In the genomic region with DNA sequence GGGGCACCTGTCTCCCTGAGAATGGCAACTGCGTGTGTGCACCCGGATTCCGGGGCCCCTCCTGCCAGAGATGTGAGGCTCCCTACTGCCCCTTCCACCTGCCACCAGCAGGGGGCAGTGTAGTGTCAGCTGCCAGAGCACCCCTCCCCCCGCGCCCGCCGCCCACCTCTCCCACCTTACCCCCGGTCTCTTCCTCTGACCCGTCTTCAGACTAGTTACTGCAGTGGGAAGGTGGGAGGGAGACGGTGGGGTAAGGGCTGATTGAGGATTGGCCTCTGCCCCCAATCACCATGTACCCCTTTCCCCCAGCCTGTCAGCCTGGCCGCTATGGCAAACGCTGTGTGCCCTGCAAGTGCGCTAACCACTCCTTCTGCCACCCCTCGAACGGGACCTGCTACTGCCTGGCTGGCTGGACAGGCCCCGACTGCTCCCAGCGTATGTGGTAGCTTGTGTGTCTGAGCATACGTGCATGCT, we compare ENCODE assay signal across 1 cellular context.
TF ChIP-seq lines count a peak whose summit lies in the region.

No MANE protein-coding gene starts in this region.

TF ChIP-seq in WTC11, 78 proteins besides CTCF, POLR2A, EP300 and RAD21 (continued from another document):
- TF ChIP-seq, protein P1, sequence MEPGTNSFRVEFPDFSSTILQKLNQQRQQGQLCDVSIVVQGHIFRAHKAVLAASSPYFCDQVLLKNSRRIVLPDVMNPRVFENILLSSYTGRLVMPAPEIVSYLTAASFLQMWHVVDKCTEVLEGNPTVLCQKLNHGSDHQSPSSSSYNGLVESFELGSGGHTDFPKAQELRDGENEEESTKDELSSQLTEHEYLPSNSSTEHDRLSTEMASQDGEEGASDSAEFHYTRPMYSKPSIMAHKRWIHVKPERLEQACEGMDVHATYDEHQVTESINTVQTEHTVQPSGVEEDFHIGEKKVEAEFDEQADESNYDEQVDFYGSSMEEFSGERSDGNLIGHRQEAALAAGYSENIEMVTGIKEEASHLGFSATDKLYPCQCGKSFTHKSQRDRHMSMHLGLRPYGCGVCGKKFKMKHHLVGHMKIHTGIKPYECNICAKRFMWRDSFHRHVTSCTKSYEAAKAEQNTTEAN (CRISPR knock-in tag; IDR thresholded peaks at IDR 0.05): no peak
- TF ChIP-seq JAZF1 (CRISPR knock-in tag; IDR thresholded peaks at IDR 0.05) (no peak), GABPB1 (CRISPR knock-in tag; IDR thresholded peaks at IDR 0.05) (no peak), NR3C1 (CRISPR knock-in tag; conservative IDR thresholded peaks at IDR 0.05; ENCODE audit: low read depth) (no peak), CBFB (CRISPR knock-in tag; IDR thresholded peaks at IDR 0.05; ENCODE audit: low read depth) (no peak), ZNF219 (CRISPR knock-in tag; IDR thresholded peaks at IDR 0.05; ENCODE audit: borderline replicate concordance) (no peak), ZBTB21 (CRISPR knock-in tag; IDR thresholded peaks at IDR 0.05; ENCODE audit: borderline replicate concordance) (no peak), ZNF671 (CRISPR knock-in tag; IDR thresholded peaks at IDR 0.05) (no peak), HMGA2 (CRISPR knock-in tag; IDR thresholded peaks at IDR 0.05) (no peak)
- TF ChIP-seq, protein P2, sequence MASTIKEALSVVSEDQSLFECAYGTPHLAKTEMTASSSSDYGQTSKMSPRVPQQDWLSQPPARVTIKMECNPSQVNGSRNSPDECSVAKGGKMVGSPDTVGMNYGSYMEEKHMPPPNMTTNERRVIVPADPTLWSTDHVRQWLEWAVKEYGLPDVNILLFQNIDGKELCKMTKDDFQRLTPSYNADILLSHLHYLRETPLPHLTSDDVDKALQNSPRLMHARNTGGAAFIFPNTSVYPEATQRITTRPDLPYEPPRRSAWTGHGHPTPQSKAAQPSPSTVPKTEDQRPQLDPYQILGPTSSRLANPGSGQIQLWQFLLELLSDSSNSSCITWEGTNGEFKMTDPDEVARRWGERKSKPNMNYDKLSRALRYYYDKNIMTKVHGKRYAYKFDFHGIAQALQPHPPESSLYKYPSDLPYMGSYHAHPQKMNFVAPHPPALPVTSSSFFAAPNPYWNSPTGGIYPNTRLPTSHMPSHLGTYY (CRISPR knock-in tag; IDR thresholded peaks at IDR 0.05): no peak
- TF ChIP-seq, protein P3, sequence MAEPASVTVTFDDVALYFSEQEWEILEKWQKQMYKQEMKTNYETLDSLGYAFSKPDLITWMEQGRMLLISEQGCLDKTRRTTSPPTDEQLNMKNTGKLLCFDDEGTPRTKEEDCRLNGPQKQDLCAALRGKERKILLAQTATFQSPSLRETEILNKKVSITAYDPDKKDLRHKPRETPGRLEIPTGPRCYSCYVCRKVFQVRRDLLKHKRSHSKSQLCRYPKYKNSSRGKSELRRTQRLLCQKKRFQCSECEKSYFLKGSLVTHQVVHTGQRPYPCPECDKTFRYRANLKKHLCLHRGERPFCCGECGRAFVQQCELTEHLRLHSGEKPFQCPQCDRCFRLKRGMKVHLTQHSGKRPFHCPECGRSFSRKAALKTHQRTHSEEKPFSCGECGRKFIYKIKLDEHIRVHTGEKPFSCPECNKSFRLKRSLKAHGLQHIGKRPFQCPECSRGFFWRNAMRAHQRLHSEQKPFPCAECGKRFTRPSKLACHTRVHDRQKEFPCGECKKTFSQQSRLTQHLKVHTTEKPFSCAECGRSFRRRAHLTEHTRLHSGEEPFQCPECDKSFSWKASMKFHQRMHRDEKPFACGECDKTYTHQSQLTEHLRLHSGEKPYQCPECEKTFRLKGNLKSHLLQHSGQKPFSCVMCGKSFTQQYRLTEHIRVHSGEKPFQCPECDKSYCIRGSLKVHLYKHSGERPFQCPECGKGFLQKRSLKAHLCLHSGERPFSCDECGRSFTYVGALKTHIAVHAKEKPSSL (CRISPR knock-in tag; conservative IDR thresholded peaks at IDR 0.05): no peak
- TF ChIP-seq, protein P4, sequence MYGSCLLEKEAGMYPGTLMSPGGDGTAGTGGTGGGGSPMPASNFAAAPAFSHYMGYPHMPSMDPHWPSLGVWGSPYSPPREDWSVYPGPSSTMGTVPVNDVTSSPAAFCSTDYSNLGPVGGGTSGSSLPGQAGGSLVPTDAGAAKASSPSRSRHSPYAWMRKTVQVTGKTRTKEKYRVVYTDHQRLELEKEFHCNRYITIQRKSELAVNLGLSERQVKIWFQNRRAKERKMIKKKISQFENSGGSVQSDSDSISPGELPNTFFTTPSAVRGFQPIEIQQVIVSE (CRISPR knock-in tag; IDR thresholded peaks at IDR 0.05; ENCODE audit: borderline replicate concordance): no peak
- TF ChIP-seq, protein P5, sequence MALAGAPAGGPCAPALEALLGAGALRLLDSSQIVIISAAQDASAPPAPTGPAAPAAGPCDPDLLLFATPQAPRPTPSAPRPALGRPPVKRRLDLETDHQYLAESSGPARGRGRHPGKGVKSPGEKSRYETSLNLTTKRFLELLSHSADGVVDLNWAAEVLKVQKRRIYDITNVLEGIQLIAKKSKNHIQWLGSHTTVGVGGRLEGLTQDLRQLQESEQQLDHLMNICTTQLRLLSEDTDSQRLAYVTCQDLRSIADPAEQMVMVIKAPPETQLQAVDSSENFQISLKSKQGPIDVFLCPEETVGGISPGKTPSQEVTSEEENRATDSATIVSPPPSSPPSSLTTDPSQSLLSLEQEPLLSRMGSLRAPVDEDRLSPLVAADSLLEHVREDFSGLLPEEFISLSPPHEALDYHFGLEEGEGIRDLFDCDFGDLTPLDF (CRISPR knock-in tag; IDR thresholded peaks at IDR 0.05): no peak
